ENCODE assay signal across 8 cellular contexts in the genomic region with DNA sequence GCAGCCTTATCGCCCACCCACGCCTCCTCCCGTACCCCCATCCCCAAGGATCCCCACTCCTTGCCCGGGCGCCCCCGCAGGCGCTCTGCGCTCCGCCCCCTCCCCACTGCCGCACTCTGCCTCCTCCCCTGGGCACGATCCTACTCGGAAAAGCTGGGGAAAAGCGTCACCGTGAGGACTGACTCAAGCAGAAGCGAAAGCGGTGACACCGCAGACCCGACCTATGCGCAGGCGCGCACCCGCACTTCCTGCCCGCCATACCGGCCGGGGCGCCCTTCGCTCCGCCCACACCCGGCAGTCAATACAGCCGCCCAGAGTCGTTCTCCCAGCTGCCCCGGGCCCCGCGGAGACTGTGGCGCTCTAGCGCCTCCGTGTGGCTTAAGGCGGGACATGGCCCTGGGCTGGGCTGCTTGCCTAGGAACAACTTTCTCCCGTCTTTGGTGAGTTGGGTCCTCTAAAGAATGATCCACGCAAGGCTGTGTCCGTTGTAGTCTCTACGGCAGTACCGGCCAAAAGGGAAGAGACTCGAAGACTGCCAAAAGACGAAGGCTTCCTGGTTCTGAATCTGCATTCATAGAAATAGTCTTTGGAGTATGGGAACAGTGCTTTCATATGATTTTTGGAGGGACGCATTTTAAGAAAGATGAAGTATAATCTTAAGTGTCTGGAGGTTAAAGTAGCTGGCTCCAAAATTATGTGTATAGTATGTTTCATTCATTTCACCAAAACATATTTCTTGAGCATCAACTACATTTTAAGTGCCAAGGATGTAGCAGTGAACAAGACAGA. TPM values are rescaled to one million over a fixed set of nuclear protein-coding genes. Genes with fewer than 3 reads are reported as not detected.
DNase-seq lines count a peak whose midpoint lies in the region; ATAC-seq and TF ChIP-seq lines count a peak whose summit lies in the region.

Gene OMA1, minus strand, starts transcription at position 207 of the 789 bp plus-strand sequence. CDS start 7,432 bp downstream, outside the sequence.

- H3K4me3 ChIP-seq in kidney epithelial cell (ENCODE audit: low read depth, low read length), result peak within 1 kb of the TSS; percentile 63

- peak; percentile 98 for TF ChIP-seq CTCF in chondrocyte (IDR thresholded peaks at IDR 0.05)
- TF ChIP-seq CTCF in kidney epithelial cell (IDR thresholded peaks at IDR 0.05; ENCODE audit: insufficient read depth, low read length, poor library complexity, severe bottlenecking), result peak; percentile 97

- H3K36me3 ChIP-seq in kidney epithelial cell (ENCODE audit: control insufficient read depth, insufficient read depth, low read length), result no peaks in the 10 kb centered on the region

- H3K4me1 Mint-ChIP-seq in chondrocyte (ENCODE audit: low read depth), result peaks cover 15% of the 10 kb centered on the region

- H3K36me3 Mint-ChIP-seq in chondrocyte (ENCODE audit: low read depth), result no peaks in the 10 kb centered on the region

- peak within 1 kb of the TSS; percentile 85 for H3K4me3 Mint-ChIP-seq in chondrocyte (ENCODE audit: unreplicated experiment)

- DNase-seq in AML-193 (lab: John Stamatoyannopoulos, UW), result peak; percentile 96 to 97
- DNase-seq in NCI-H460 (ENCODE audit: extremely low read depth, low read depth), result peak; percentile 92
- DNase-seq in activated CD4-positive, alpha-beta T cell treated with anti-CD3 and anti-CD28 coated beads for 1 hour, result peak; percentile 97
- peak; percentile 99 for DNase-seq in chondrocyte (ENCODE audit: low spot score)
- DNase-seq in kidney epithelial cell (ENCODE audit: low read depth), result peak; percentile 88
- peak; percentile 94 to 96 for DNase-seq in stimulated activated CD4-positive, alpha-beta T cell treated with anti-CD3 and anti-CD28 coated beads, Interleukin-1b, Interleukin-23, amount 100 ng/mL, for 1 hour (ENCODE audit: low read depth in 2 of 2)

- H3K27me3 ChIP-seq in kidney epithelial cell (ENCODE audit: control insufficient read depth, insufficient read depth, low read length), result no peaks in the 10 kb centered on the region

- peak within 1 kb of the TSS; percentile 99 for H3K27ac Mint-ChIP-seq in chondrocyte (ENCODE audit: unreplicated experiment)

- peak; percentile 94 for ATAC-seq in GM19035 (IDR thresholded peaks at IDR 0.05; ENCODE audit: unreplicated experiment)
- peak; percentile 91 for ATAC-seq in HG03378 (IDR thresholded peaks at IDR 0.05; ENCODE audit: unreplicated experiment)

- H3K9me3 Mint-ChIP-seq in chondrocyte (ENCODE audit: low read depth), result no peaks in the 10 kb centered on the region

- H3K27me3 Mint-ChIP-seq in chondrocyte (ENCODE audit: low read depth), result peaks cover 7% of the 10 kb centered on the region

RNA-seq across cellular contexts. Expression of gene OMA1, which starts in this region (rescaled TPM):
- total RNA-seq in NCI-H460 (2014; rRNA removed; shearing (Covaris generic)), result 14.4 and 17.5 TPM in 2 replicates
- polyA plus RNA-seq in NCI-H460 (2014; cell fraction: nucleus; rRNA removed), result 31.9 and 67.6 TPM in 2 replicates
- total RNA-seq in chondrocyte, result 8.9 to 9.3 TPM (median 9.0 TPM) in 3 replicates
- 10.1 and 10.2 TPM in 2 replicates for total RNA-seq in kidney epithelial cell

Comparison
In these comparisons a context has a peak if more than half of its experiments do, and no peak if none do; other contexts are left out.
1. Peak in every context shown above with its lines: DNase-seq, ATAC-seq and H3K4me3 ChIP-seq.